ENCODE assay signal across 12 cellular contexts in genomic region chr19:11551603-11552235, GRCh38. TPM values are rescaled to one million over a fixed set of nuclear protein-coding genes. Genes with fewer than 3 reads are reported as not detected.
A peak's percentile ranks its signal among the peaks of the same experiment; 100 is the strongest.
DNase-seq lines count a peak whose midpoint lies in the region; ATAC-seq, FAIRE-seq and TF ChIP-seq lines count a peak whose summit lies in the region.
"Had no signal": no experiment of that assay in that cellular context is flagged by ENCODE, and none has a peak within 500 bp of the region (broad histone marks: within the 10 kb centered on the region; RNA-seq: fewer than 3 reads in every experiment).

No MANE protein-coding gene starts in this region.

- DNase-seq in CD8-positive, alpha-beta T cell: peak in 1 of 7 experiments; percentile 16
- DNase-seq in HuH-7.5 (ENCODE audit: low spot score) (peak; percentile 56), H1 (ENCODE audit: low read depth in 1 of 2, low spot score in 2 of 2) (peak in 1 of 2 experiments; percentile 83), neuronal stem cell (ENCODE audit: low spot score) (no peak), activated T-cell treated with anti-CD3 and anti-CD28 coated beads for 4 hours (no peak), COLO668 (lab: John Stamatoyannopoulos, UW; ENCODE audit: unreplicated experiment) (no peak)
- no peak for DNase-seq in stimulated activated CD4-positive, alpha-beta T cell treated with anti-CD3 and anti-CD28 coated beads, Interleukin-4, amount 100 ng/mL, for 1 hour
- DNase-seq: naive thymus-derived CD4-positive, alpha-beta T cell had no signal

- no peak overlapping the region for H4K91ac ChIP-seq in H1 (replicated peaks; ENCODE audit: insufficient read length, low read length)
- H4K91ac ChIP-seq in neuronal stem cell (ENCODE audit: low read depth, low read length, poor library complexity): no peak overlapping the region

- TF ChIP-seq EP300 in H1 (IDR thresholded peaks at IDR 0.05; ENCODE audit: borderline replicate concordance in 1 of 2, low read depth in 2 of 2, low read length in 2 of 2): no peak

- H4K5ac ChIP-seq in H1 (ENCODE audit: insufficient read length, low read depth, low read length): no peak overlapping the region

- H3K4me3 ChIP-seq in CD8-positive, alpha-beta T cell (ENCODE audit: low read depth, low read length): no peak overlapping the region
- H3K4me3 ChIP-seq in H1 (ENCODE audit: extremely low read depth in 1 of 4, insufficient read depth in 2 of 4, low read depth in 3 of 4, low read length in 4 of 4) (no peak overlapping the region), neuronal stem cell (ENCODE audit: low read length in 2 of 2) (no peak overlapping the region)

- H3K4me1 ChIP-seq in CD8-positive, alpha-beta T cell (ENCODE audit: insufficient read depth, low read length): peaks cover 2% of the 10 kb centered on the region
- H3K4me1 ChIP-seq in H1 (replicated peaks in 1 of 4; ENCODE audit: control insufficient read depth in 3 of 4, insufficient read depth in 4 of 4, low read length in 3 of 4) (0 out of 7 replicates have a peak, but pooled peaks cover 0 to 4% (median 0%) of the 10 kb centered on the region in 4 experiments), neuronal stem cell (ENCODE audit: control insufficient read depth in 2 of 2, insufficient read depth in 1 of 2, low read depth in 1 of 2, low read length in 2 of 2) (no peaks in the 10 kb centered on the region)

- FAIRE-seq in H1 (lab: Jason Lieb, UNC): no peak
- FAIRE-seq: HTR-8/SVneo had no signal

- H3K9me3 Mint-ChIP-seq in CD8-positive, alpha-beta T cell: no peaks in the 10 kb centered on the region
- H3K9me3 Mint-ChIP-seq: brain; naive thymus-derived CD4-positive, alpha-beta T cell had no signal

- H3K4ac ChIP-seq in H1 (replicated peaks; ENCODE audit: insufficient read length, low read depth, low read length) (no peak overlapping the region), neuronal stem cell (ENCODE audit: low read length) (no peak overlapping the region)

- no peaks in the 10 kb centered on the region for H3K27me3 Mint-ChIP-seq in CD8-positive, alpha-beta T cell (ENCODE audit: low read depth)
- H3K27me3 Mint-ChIP-seq: brain; naive thymus-derived CD4-positive, alpha-beta T cell had no signal

- no peak overlapping the region for H3K56ac ChIP-seq in H1 (replicated peaks; ENCODE audit: insufficient read length, low read depth, low read length)

- H2BK12ac ChIP-seq in H1 (ENCODE audit: low read depth, low read length): no peak overlapping the region
- H2BK12ac ChIP-seq in neuronal stem cell (ENCODE audit: low read length): no peak overlapping the region

- H2AFZ ChIP-seq in H1 (ENCODE audit: low read length): no peak overlapping the region
- no peak overlapping the region for H2AFZ ChIP-seq in neuronal stem cell (ENCODE audit: low read length)

- H2BK120ac ChIP-seq in H1 (replicated peaks; ENCODE audit: low read depth, low read length) (no peak overlapping the region), neuronal stem cell (ENCODE audit: low read depth, low read length) (no peak overlapping the region)

- TF ChIP-seq RAD21 in H1 (IDR thresholded peaks at IDR 0.05 in 1 of 2, conservative IDR thresholded peaks at IDR 0.05 in 1 of 2; ENCODE audit: low read depth in 2 of 2, low read length in 2 of 2): peak; percentile 73 to 83

- H2BK5ac ChIP-seq in H1 (ENCODE audit: low read depth, low read length) (no peak overlapping the region; the same call in 1 of the 2 replicates), neuronal stem cell (ENCODE audit: low read length) (peak overlapping the region; percentile 49)

- no peak overlapping the region; the same call in 1 of the 2 replicates for H2AK5ac ChIP-seq in H1 (ENCODE audit: low read depth, low read length)
- H2AK5ac ChIP-seq in neuronal stem cell (ENCODE audit: low read depth, low read length): peak overlapping the region; percentile 27

- no peaks in the 10 kb centered on the region for H3K9me3 ChIP-seq in CD8-positive, alpha-beta T cell (ENCODE audit: low read length)
- H3K9me3 ChIP-seq in H1 (ENCODE audit: insufficient read depth in 2 of 2, low read depth in 1 of 2, low read length in 1 of 2) (no peaks in the 10 kb centered on the region), neuronal stem cell (replicated peaks in 1 of 2; ENCODE audit: control insufficient read depth in 2 of 2, insufficient read depth in 1 of 2, low read depth in 1 of 2, low read length in 2 of 2) (peaks cover 0 to 2% of the 10 kb centered on the region in 2 donors)

- TF ChIP-seq CTCF in CD8-positive, alpha-beta T cell (IDR thresholded peaks at IDR 0.05): no peak
- TF ChIP-seq CTCF in H1 (IDR thresholded peaks at IDR 0.05; ENCODE audit: control extremely low read depth in 1 of 3, insufficient read depth in 1 of 3, low read depth in 1 of 3, low read length in 3 of 3): peak; percentile 91 to 96 (median 94)

- no peak overlapping the region for H3K27ac ChIP-seq in CD8-positive, alpha-beta T cell (ENCODE audit: low read depth, low read length)
- H3K27ac ChIP-seq in H1 (ENCODE audit: low read depth, low read length) (no peak overlapping the region), neuronal stem cell (replicated peaks; ENCODE audit: low read length) (no peak overlapping the region)

- POLR2A ChIA-PET in CD8-positive, alpha-beta T cell (lab: Charles Lee): no interaction called here
- POLR2A ChIA-PET in H1 (lab: Charles Lee; ENCODE audit: partially characterized antibody): interaction anchor here (0.6 to 1.5 kb wide), 10 partner anchors 9 to 261 kb away, joined by 3 to 5 read pairs (median 4); no protein-coding TSS in a partner anchor

- CTCF ChIA-PET in CD8-positive, alpha-beta T cell (lab: Charles Lee): no interaction called here
- CTCF ChIA-PET in H1 (lab: Charles Lee; ENCODE audit: partially characterized antibody): interaction anchor here (0.6 to 2.3 kb wide), 19 partner anchors 8 to 245 kb away, joined by 3 to 10 read pairs (median 4); partner anchors contain the start of gene CNN1

- H2BK15ac ChIP-seq in H1 (ENCODE audit: low read length) (no peak overlapping the region), neuronal stem cell (ENCODE audit: low read length) (no peak overlapping the region)

- no peak overlapping the region for H3K27ac Mint-ChIP-seq in CD8-positive, alpha-beta T cell
- H3K27ac Mint-ChIP-seq: naive thymus-derived CD4-positive, alpha-beta T cell had no signal

- peaks cover 37% of the 10 kb centered on the region for H3K36me3 Mint-ChIP-seq in CD8-positive, alpha-beta T cell

- H3K36me3 ChIP-seq in CD8-positive, alpha-beta T cell (ENCODE audit: insufficient read depth, low read length): peaks cover 15% of the 10 kb centered on the region
- peaks cover 0 to 24% (median 15%) of the 10 kb centered on the region in 4 experiments; a peak in 5 of 8 replicates for H3K36me3 ChIP-seq in H1 (ENCODE audit: control insufficient read depth in 2 of 4, insufficient read depth in 4 of 4, low read length in 3 of 4)
- peaks cover 21 to 45% of the 10 kb centered on the region in 2 donors for H3K36me3 ChIP-seq in neuronal stem cell (replicated peaks in 1 of 2; ENCODE audit: control insufficient read depth in 2 of 2, insufficient read depth in 2 of 2, low read length in 2 of 2)

- H3K14ac ChIP-seq in H1 (ENCODE audit: insufficient read length): no peak overlapping the region
- H3K14ac ChIP-seq in neuronal stem cell (ENCODE audit: low read length): no peak overlapping the region

- H3K9ac ChIP-seq in H1 (replicated peaks in 1 of 4; ENCODE audit: extremely low read depth in 1 of 4, low read depth in 3 of 4, low read length in 3 of 4) (no peak overlapping the region), neuronal stem cell (ENCODE audit: low read depth, low read length, poor library complexity) (no peak overlapping the region)

- 84% methylated on average over 24 of the region's 26 CpGs; no CpG with 5 or more reads in 1 of the 2 experiments for WGBS in H1 (ENCODE audit: extremely low coverage in 1 of 2, insufficient coverage in 1 of 2, insufficient read length in 1 of 2, insufficient replicate concordance in 2 of 2, low coverage in 1 of 2, low lambda C conversion rate in 2 of 2, missing lambda C conversion rate in 1 of 2), 2 experiments
- WGBS in neuronal stem cell (ENCODE audit: extremely low coverage in 2 of 2, insufficient read length in 2 of 2, insufficient replicate concordance in 1 of 2), 2 donors: no CpG with 5 or more reads among the region's 26 CpGs

- H3K4me2 ChIP-seq in H1 (ENCODE audit: insufficient read depth in 1 of 2, low read depth in 2 of 2, low read length in 2 of 2) (no peak overlapping the region), neuronal stem cell (ENCODE audit: insufficient read depth, low read length, poor library complexity, severe bottlenecking) (no peak overlapping the region)

- no peak for TF ChIP-seq POLR2A in H1 (IDR thresholded peaks at IDR 0.05; ENCODE audit: control extremely low read depth in 1 of 2, low read depth in 2 of 2, low read length in 2 of 2)

- no peak overlapping the region for H2BK20ac ChIP-seq in H1 (ENCODE audit: low read length)

- no peak overlapping the region for H3K23ac ChIP-seq in H1 (ENCODE audit: insufficient read length)
- H3K23ac ChIP-seq in neuronal stem cell (ENCODE audit: low read depth, low read length, poor library complexity): peak overlapping the region; percentile 68

- H3K18ac ChIP-seq in H1 (ENCODE audit: extremely low read depth, low read length): no peak overlapping the region
- H3K18ac ChIP-seq in neuronal stem cell (ENCODE audit: low read length): peak overlapping the region; percentile 13

- H3K4me1 Mint-ChIP-seq in CD8-positive, alpha-beta T cell (ENCODE audit: low read depth): peaks cover 15% of the 10 kb centered on the region

- peaks cover 0 to 14% of the 10 kb centered on the region in 2 experiments; a peak in 2 of 4 replicates for H3K79me2 ChIP-seq in H1 (ENCODE audit: control insufficient read depth in 1 of 2, insufficient read depth in 2 of 2, low read length in 2 of 2)

- no peaks in the 10 kb centered on the region for H3K23me2 ChIP-seq in H1 (ENCODE audit: low read depth, low read length)

- H3K4me3 Mint-ChIP-seq in CD8-positive, alpha-beta T cell: no peak overlapping the region
- H3K4me3 Mint-ChIP-seq: brain; naive thymus-derived CD4-positive, alpha-beta T cell had no signal

- intact Hi-C loops in CD8-positive, alpha-beta T cell (cut with DNase I, micrococcal nuclease): no loop called here

- H3K79me1 ChIP-seq in H1 (ENCODE audit: low read depth, low read length): peaks cover 10% of the 10 kb centered on the region
- peaks cover 9% of the 10 kb centered on the region for H3K79me1 ChIP-seq in neuronal stem cell (ENCODE audit: low read depth, low read length)

- no peaks in the 10 kb centered on the region for H3K27me3 ChIP-seq in CD8-positive, alpha-beta T cell (ENCODE audit: insufficient read depth, low read length)
- no peaks in the 10 kb centered on the region for H3K27me3 ChIP-seq in H1 (replicated peaks in 1 of 4; ENCODE audit: control insufficient read depth in 3 of 4, extremely low read depth in 1 of 4, insufficient read depth in 3 of 4, low read length in 3 of 4)
- H3K27me3 ChIP-seq in neuronal stem cell (ENCODE audit: control insufficient read depth in 3 of 3, insufficient read depth in 3 of 3, low read depth in 1 of 3, low read length in 3 of 3): no peaks in the 10 kb centered on the region

- H4K8ac ChIP-seq in H1 (ENCODE audit: extremely low read depth, insufficient read depth, low read length): no peak overlapping the region
- no peak overlapping the region for H4K8ac ChIP-seq in neuronal stem cell (ENCODE audit: low read depth, low read length)

- ATAC-seq in CD8-positive, alpha-beta T cell: peak; percentile 38
- no peak for ATAC-seq in GM19328 (IDR thresholded peaks at IDR 0.05; ENCODE audit: unreplicated experiment)
- ATAC-seq: naive thymus-derived CD4-positive, alpha-beta T cell had no signal

- peaks cover 2 to 19% of the 10 kb centered on the region in 2 experiments for H4K20me1 ChIP-seq in H1 (replicated peaks in 1 of 2; ENCODE audit: control insufficient read depth in 1 of 2, insufficient read depth in 2 of 2, low read length in 2 of 2)

RNA-seq across cellular contexts. Expression of gene ELOF1, which starts 7.3 kb away (rescaled TPM):
- total RNA-seq in CD8-positive, alpha-beta T cell: 10 to 100 TPM; 40.3 to 41.0 TPM
- 84.2 and 88.4 TPM in 2 replicates for total RNA-seq in H1 (2021; fragmentation: NEBNext Ultra II Directional; extraction: Animal tissue kit (Norgen Biotek cat#: 25700))
- 101 and 160 TPM in 2 replicates for polyA plus RNA-seq in H1 (2011; rRNA removed)
- polyA plus RNA-seq in H1 (2011; cell fraction: cytosol; rRNA removed): 144 TPM
- polyA plus RNA-seq in H1 (2011; cell fraction: nucleus; rRNA removed): 65.0 TPM
- 86.7 to 104 TPM (median 91.1 TPM) in 4 replicates for polyA plus RNA-seq in H1 (2012, experiment 1 of 2)
- 112 TPM for polyA plus RNA-seq in H1 (2012, experiment 2 of 2)
- 63.3 TPM for polyA plus RNA-seq in H1 (2013, experiment 1 of 2)
- 63.8 TPM for polyA plus RNA-seq in H1 (2013, experiment 2 of 2)
- 30.2 and 38.3 TPM in 2 replicates for polyA minus RNA-seq in H1 (2011; rRNA and poly(A)+ RNA removed)
- polyA minus RNA-seq in H1 (2011; cell fraction: cytosol; rRNA and poly(A)+ RNA removed): 31.8 TPM
- polyA minus RNA-seq in H1 (2011; cell fraction: nucleus; rRNA and poly(A)+ RNA removed): 35.5 TPM
- 58.7 TPM for polyA plus RNA-seq in neuronal stem cell (2013, experiment 1 of 2)
- 59.3 TPM for polyA plus RNA-seq in neuronal stem cell (2013, experiment 2 of 2)

RNA-seq across cellular contexts. Expression of gene CNN1, which starts 13.1 kb away (rescaled TPM):
- not detected for total RNA-seq in CD8-positive, alpha-beta T cell
- total RNA-seq in H1 (2021; fragmentation: NEBNext Ultra II Directional; extraction: Animal tissue kit (Norgen Biotek cat#: 25700)): 29.8 and 32.4 TPM in 2 replicates
- polyA plus RNA-seq in H1 (2011; rRNA removed): 50.8 and 62.8 TPM in 2 replicates
- polyA plus RNA-seq in H1 (2011; cell fraction: cytosol; rRNA removed): 40.5 TPM
- 23.7 TPM for polyA plus RNA-seq in H1 (2011; cell fraction: nucleus; rRNA removed)
- polyA plus RNA-seq in H1 (2012, experiment 1 of 2): 18.1 to 31.2 TPM (median 28.0 TPM) in 4 replicates
- 23.3 TPM for polyA plus RNA-seq in H1 (2012, experiment 2 of 2)
- 18.4 TPM for polyA plus RNA-seq in H1 (2013, experiment 1 of 2)
- 19.1 TPM for polyA plus RNA-seq in H1 (2013, experiment 2 of 2)
- polyA minus RNA-seq in H1 (2011; rRNA and poly(A)+ RNA removed): 7.7 and 14.6 TPM in 2 replicates
- polyA minus RNA-seq in H1 (2011; cell fraction: cytosol; rRNA and poly(A)+ RNA removed): 18.9 TPM
- polyA minus RNA-seq in H1 (2011; cell fraction: nucleus; rRNA and poly(A)+ RNA removed): 5.3 TPM
- polyA plus RNA-seq in neuronal stem cell (2013, experiment 1 of 2): 24.1 TPM
- 22.1 TPM for polyA plus RNA-seq in neuronal stem cell (2013, experiment 2 of 2)
- total RNA-seq: naive thymus-derived CD4-positive, alpha-beta T cell; T-helper 2 cell treated with Interferon-gamma antibody and Interleukin-4, amounts not matched to agents 100 ng/mL and 5 ng/mL, for 36 hours had no signal
- polyA plus RNA-seq: naive thymus-derived CD4-positive, alpha-beta T cell had no signal

RNA-seq across cellular contexts. Expression of gene ECSIT, which starts 22.8 kb away (rescaled TPM):
- total RNA-seq in CD8-positive, alpha-beta T cell: 10 to 100 TPM; 31.1 to 32.4 TPM
- 53.5 and 55.7 TPM in 2 replicates for total RNA-seq in H1 (2021; fragmentation: NEBNext Ultra II Directional; extraction: Animal tissue kit (Norgen Biotek cat#: 25700))
- 74.1 and 118 TPM in 2 replicates for polyA plus RNA-seq in H1 (2011; rRNA removed)
- polyA plus RNA-seq in H1 (2011; cell fraction: cytosol; rRNA removed): 81.0 TPM
- polyA plus RNA-seq in H1 (2011; cell fraction: nucleus; rRNA removed): 87.0 TPM
- 48.8 to 61.3 TPM (median 59.0 TPM) in 4 replicates for polyA plus RNA-seq in H1 (2012, experiment 1 of 2)
- 70.8 TPM for polyA plus RNA-seq in H1 (2012, experiment 2 of 2)
- 31.2 TPM for polyA plus RNA-seq in H1 (2013, experiment 1 of 2)
- 32.1 TPM for polyA plus RNA-seq in H1 (2013, experiment 2 of 2)
- polyA minus RNA-seq in H1 (2011; rRNA and poly(A)+ RNA removed): 91.8 and 97.8 TPM in 2 replicates
- polyA minus RNA-seq in H1 (2011; cell fraction: cytosol; rRNA and poly(A)+ RNA removed): 44.0 TPM
- polyA minus RNA-seq in H1 (2011; cell fraction: nucleus; rRNA and poly(A)+ RNA removed): 23.8 TPM
- 30.6 TPM for polyA plus RNA-seq in neuronal stem cell (2013, experiment 1 of 2)
- 28.7 TPM for polyA plus RNA-seq in neuronal stem cell (2013, experiment 2 of 2)

RNA-seq across cellular contexts. Expression of gene ACP5, which starts 25.7 kb away (rescaled TPM):
- 10 to 100 TPM; 10.6 to 13.5 TPM for total RNA-seq in CD8-positive, alpha-beta T cell
- 8.3 and 9.0 TPM in 2 replicates for total RNA-seq in H1 (2021; fragmentation: NEBNext Ultra II Directional; extraction: Animal tissue kit (Norgen Biotek cat#: 25700))
- polyA plus RNA-seq in H1 (2011; rRNA removed): 14.3 and 16.5 TPM in 2 replicates
- 16.1 TPM for polyA plus RNA-seq in H1 (2011; cell fraction: cytosol; rRNA removed)
- polyA plus RNA-seq in H1 (2011; cell fraction: nucleus; rRNA removed): 18.6 TPM
- 8.1 to 14.0 TPM (median 11.7 TPM) in 4 replicates for polyA plus RNA-seq in H1 (2012, experiment 1 of 2)
- polyA plus RNA-seq in H1 (2012, experiment 2 of 2): 13.3 TPM
- 17.4 TPM for polyA plus RNA-seq in H1 (2013, experiment 1 of 2)
- polyA plus RNA-seq in H1 (2013, experiment 2 of 2): 16.5 TPM
- polyA minus RNA-seq in H1 (2011; rRNA and poly(A)+ RNA removed): 9.4 and 11.3 TPM in 2 replicates
- polyA minus RNA-seq in H1 (2011; cell fraction: cytosol; rRNA and poly(A)+ RNA removed): 5.1 TPM
- polyA minus RNA-seq in H1 (2011; cell fraction: nucleus; rRNA and poly(A)+ RNA removed): 3.4 TPM
- 1.1 TPM for polyA plus RNA-seq in neuronal stem cell (2013, experiment 1 of 2)
- polyA plus RNA-seq in neuronal stem cell (2013, experiment 2 of 2): 0.91 TPM

RNA-seq across cellular contexts. Expression of gene ZNF627, which starts 45.6 kb away (rescaled TPM):
- total RNA-seq in CD8-positive, alpha-beta T cell: 10 to 100 TPM; 10.7 to 11.0 TPM
- total RNA-seq in H1 (2021; fragmentation: NEBNext Ultra II Directional; extraction: Animal tissue kit (Norgen Biotek cat#: 25700)): 13.7 and 15.8 TPM in 2 replicates
- 5.4 and 7.2 TPM in 2 replicates for polyA plus RNA-seq in H1 (2011; rRNA removed)
- polyA plus RNA-seq in H1 (2011; cell fraction: cytosol; rRNA removed): 7.5 TPM
- polyA plus RNA-seq in H1 (2011; cell fraction: nucleus; rRNA removed): 3.6 TPM
- polyA plus RNA-seq in H1 (2012, experiment 1 of 2): 7.7 to 10.1 TPM (median 8.7 TPM) in 4 replicates
- 0.71 TPM for polyA plus RNA-seq in H1 (2012, experiment 2 of 2)
- polyA plus RNA-seq in H1 (2013, experiment 1 of 2): 6.8 TPM
- 7.1 TPM for polyA plus RNA-seq in H1 (2013, experiment 2 of 2)
- 17.5 and 26.4 TPM in 2 replicates for polyA minus RNA-seq in H1 (2011; rRNA and poly(A)+ RNA removed)
- 11.2 TPM for polyA minus RNA-seq in H1 (2011; cell fraction: cytosol; rRNA and poly(A)+ RNA removed)
- polyA minus RNA-seq in H1 (2011; cell fraction: nucleus; rRNA and poly(A)+ RNA removed): 9.8 TPM
- polyA plus RNA-seq in neuronal stem cell (2013, experiment 1 of 2): 11.6 TPM
- 11.4 TPM for polyA plus RNA-seq in neuronal stem cell (2013, experiment 2 of 2)

Comparison
In these comparisons a context has a peak if more than half of its experiments do, and no peak if none do; other contexts are left out.
1. RNA of gene CNN1, which starts 13.1 kb away (total RNA-seq): 29.8 to 32.4 TPM in H1; not detected in CD8-positive, alpha-beta T cell; every median in the first group is over 10 times any median in the second.